ENCODE assay signal across 16 cellular contexts in the genomic region with DNA sequence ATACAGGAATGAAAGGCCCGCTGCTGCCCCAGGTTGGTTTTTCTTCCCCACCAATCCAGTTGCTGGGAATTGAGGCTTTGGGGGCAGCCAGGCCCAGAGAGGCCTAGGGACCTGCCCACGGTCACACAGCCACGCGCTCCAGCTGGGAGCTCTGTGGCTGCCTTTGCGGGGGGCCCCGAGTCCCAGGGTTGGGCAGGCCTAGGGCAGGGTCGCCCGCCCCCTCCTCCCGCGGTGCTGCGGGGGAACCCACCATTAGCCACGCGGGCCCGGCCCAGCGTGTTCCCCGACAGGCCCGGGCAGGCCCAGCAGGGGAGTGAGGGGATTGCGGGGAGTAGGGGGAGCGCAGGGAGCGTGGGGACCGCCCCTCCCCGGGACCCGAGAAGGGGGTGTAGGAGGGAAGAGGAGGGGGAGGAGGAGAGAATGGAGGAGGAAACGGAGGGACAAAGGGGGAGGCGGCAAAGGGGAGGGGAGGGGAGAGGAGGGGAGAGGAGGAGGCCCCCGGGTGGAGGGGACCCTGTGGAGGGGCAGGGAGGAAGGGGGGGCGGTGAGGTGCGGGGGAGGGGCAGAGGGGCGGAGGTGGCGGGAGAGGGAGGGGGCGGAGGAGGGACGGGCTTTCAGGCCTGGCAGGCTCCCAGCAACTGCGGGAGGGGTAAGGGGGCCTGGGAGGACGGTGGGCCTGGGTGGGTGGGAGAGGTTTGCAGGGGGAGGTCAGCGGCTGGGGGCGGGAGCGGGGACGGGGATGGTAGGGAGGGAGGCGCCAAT. TPM values are rescaled to one million over a fixed set of nuclear protein-coding genes. Genes with fewer than 3 reads are reported as not detected.
DNase-seq lines count a peak whose midpoint lies in the region; ATAC-seq lines count a peak whose summit lies in the region.
"Had no signal": no experiment of that assay in that cellular context is flagged by ENCODE, and none has a peak within 500 bp of the region (broad histone marks: within the 10 kb centered on the region; RNA-seq: fewer than 3 reads in every experiment).

No MANE protein-coding gene starts in this region.

- intact Hi-C loops in activated naive CD4-positive, alpha-beta T cell treated with anti-CD3 and anti-CD28 coated beads for 36 hours (cut with micrococcal nuclease), result no loop called here
- intact Hi-C loops in aorta (cut with DNase I), result no loop called here

- peak overlapping the region; percentile 75 to 88 for H3K18ac ChIP-seq in mesenchymal stem cell (ENCODE audit: low read depth in 1 of 2, low read length in 2 of 2)

- H3K9me3 ChIP-seq in T-helper 17 cell (ENCODE audit: control insufficient read depth, low read length, poor library complexity, severe bottlenecking), result no peaks in the 10 kb centered on the region
- no peaks in the 10 kb centered on the region for H3K9me3 ChIP-seq in mesenchymal stem cell (ENCODE audit: control insufficient read depth, low read length)
- H3K9me3 ChIP-seq in thymus (ENCODE audit: control insufficient read depth), result no peaks in the 10 kb centered on the region
- H3K9me3 ChIP-seq in aorta (ENCODE audit: control insufficient read depth, low read length), result no peaks in the 10 kb centered on the region
- H3K9me3 ChIP-seq: A549, thoracic aorta had no signal

- H2AFZ ChIP-seq in mesenchymal stem cell (ENCODE audit: low read depth, low read length), result no peak overlapping the region

- H4K8ac ChIP-seq in mesenchymal stem cell (ENCODE audit: low read length), result peak overlapping the region; percentile 97

- peak overlapping the region; percentile 38 for H3K4me3 Mint-ChIP-seq in activated naive CD4-positive, alpha-beta T cell treated with anti-CD3 and anti-CD28 coated beads for 36 hours
- peak overlapping the region; percentile 7 for H3K4me3 Mint-ChIP-seq in T-helper 17 cell

- no peak overlapping the region for H2AK5ac ChIP-seq in mesenchymal stem cell (ENCODE audit: low read length, severe bottlenecking)

- H2BK120ac ChIP-seq in mesenchymal stem cell (ENCODE audit: low read depth, low read length), result peak overlapping the region; percentile 64

- no peak for DNase-seq in activated naive CD4-positive, alpha-beta T cell treated with anti-CD3 and anti-CD28 coated beads for 36 hours
- DNase-seq in activated naive CD4-positive, alpha-beta T cell treated with Interleukin-2 at 50 U/mL for 16 hours, result no peak
- no peak for DNase-seq in T-helper 17 cell
- no peak for DNase-seq in mesenchymal stem cell
- DNase-seq in aorta, result no peak
- DNase-seq in LoVo (ENCODE audit: low spot score), result no peak
- DNase-seq: activated T-cell treated with anti-CD3 and anti-CD28 coated beads, Interleukin-2, amount 50 U/mL, for 1 hour; brain microvascular endothelial cell; hypothalamus; MV-4-11; SIG-M5 had no signal

- peak overlapping the region in 1 of 2 experiments; percentile 36 for H3K14ac ChIP-seq in mesenchymal stem cell (ENCODE audit: low read length in 2 of 2)

- no peak overlapping the region for H3K4me3 ChIP-seq in mesenchymal stem cell (ENCODE audit: insufficient read depth in 1 of 2, low read depth in 1 of 2, low read length in 2 of 2)
- H3K4me3 ChIP-seq in thymus (ENCODE audit: low read length), result peak overlapping the region; percentile 24
- H3K4me3 ChIP-seq in aorta (ENCODE audit: low read length in 2 of 2), result no peak overlapping the region
- H3K4me3 ChIP-seq: A549, thoracic aorta had no signal

- H3K27me3 Mint-ChIP-seq in activated naive CD4-positive, alpha-beta T cell treated with anti-CD3 and anti-CD28 coated beads for 36 hours (ENCODE audit: low read depth), result no peaks in the 10 kb centered on the region
- H3K27me3 Mint-ChIP-seq in T-helper 17 cell, result no peaks in the 10 kb centered on the region

- ATAC-seq in T-helper 17 cell, result no peak
- ATAC-seq in aorta (ENCODE audit: low FRiP score), result no peak
- ATAC-seq in HG02885 (IDR thresholded peaks at IDR 0.05; ENCODE audit: poor library complexity, unreplicated experiment), result no peak
- ATAC-seq: A549 had no signal

- H3K27ac Mint-ChIP-seq in activated naive CD4-positive, alpha-beta T cell treated with anti-CD3 and anti-CD28 coated beads for 36 hours, result no peak overlapping the region
- H3K27ac Mint-ChIP-seq in T-helper 17 cell, result no peak overlapping the region

- no peaks in the 10 kb centered on the region for H3K79me1 ChIP-seq in mesenchymal stem cell (replicated peaks; ENCODE audit: low read length, poor library complexity, severe bottlenecking)

- H3K4me1 ChIP-seq in mesenchymal stem cell (ENCODE audit: control insufficient read depth, insufficient read depth, low read depth, low read length) (peaks cover 16% of the 10 kb centered on the region), thymus (ENCODE audit: control insufficient read depth, insufficient read depth, low read length) (peaks cover 11% of the 10 kb centered on the region), aorta (ENCODE audit: control insufficient read depth in 1 of 2, insufficient read depth in 2 of 2, low read length in 2 of 2) (no peaks in the 10 kb centered on the region)

- no peaks in the 10 kb centered on the region for H3K9me3 Mint-ChIP-seq in activated naive CD4-positive, alpha-beta T cell treated with anti-CD3 and anti-CD28 coated beads for 36 hours

- peak overlapping the region; percentile 49 to 91 for H3K4ac ChIP-seq in mesenchymal stem cell (ENCODE audit: low read depth in 1 of 2, low read length in 2 of 2)

- no peak overlapping the region for H3K4me2 ChIP-seq in mesenchymal stem cell (ENCODE audit: low read length, poor library complexity, severe bottlenecking)
- H3K4me2 ChIP-seq: A549 had no signal

- no peak overlapping the region for H3K23ac ChIP-seq in mesenchymal stem cell (ENCODE audit: low read length in 2 of 2)

- H3K27ac ChIP-seq in mesenchymal stem cell (ENCODE audit: low read length, poor library complexity, severe bottlenecking) (no peak overlapping the region), thymus (ENCODE audit: low read depth) (peak overlapping the region; percentile 42), aorta (ENCODE audit: low read depth in 1 of 2, low read length in 2 of 2) (no peak overlapping the region)
- H3K27ac ChIP-seq: brain microvascular endothelial cell, thoracic aorta, VCaP had no signal

- CTCF ChIA-PET in activated naive CD4-positive, alpha-beta T cell treated with anti-CD3 and anti-CD28 coated beads for 36 hours (lab: Charles Lee), result no interaction called here

- no peak overlapping the region for H3K9ac ChIP-seq in mesenchymal stem cell (ENCODE audit: low read length)

- H2BK12ac ChIP-seq in mesenchymal stem cell (ENCODE audit: low read length in 2 of 2), result peak overlapping the region in 1 of 2 experiments; percentile 80

- no peaks in the 10 kb centered on the region for H3K36me3 Mint-ChIP-seq in activated naive CD4-positive, alpha-beta T cell treated with anti-CD3 and anti-CD28 coated beads for 36 hours (ENCODE audit: low read depth)
- H3K36me3 Mint-ChIP-seq in T-helper 17 cell (ENCODE audit: low read depth), result no peaks in the 10 kb centered on the region

- H2BK5ac ChIP-seq in mesenchymal stem cell (ENCODE audit: low read depth, low read length, poor library complexity, severe bottlenecking), result no peak overlapping the region

- peak overlapping the region; percentile 35 for H2BK15ac ChIP-seq in mesenchymal stem cell (ENCODE audit: low read depth, poor library complexity, severe bottlenecking)

- WGBS in mesenchymal stem cell, result 25% methylated on average over 37 of the region's 39 CpGs
- WGBS in thymus, result 12% methylated on average over 39 of the region's 39 CpGs
- 22 to 31% methylated on average over 23 to 38 of the region's 39 CpGs for WGBS in aorta, 2 donors

- peak overlapping the region; percentile 57 for H4K91ac ChIP-seq in mesenchymal stem cell (ENCODE audit: low read length)

- H3K36me3 ChIP-seq in mesenchymal stem cell (ENCODE audit: control insufficient read depth in 1 of 2, insufficient read depth in 2 of 2, low read depth in 1 of 2, low read length in 2 of 2), result no peaks in the 10 kb centered on the region
- no peaks in the 10 kb centered on the region for H3K36me3 ChIP-seq in thymus (ENCODE audit: control insufficient read depth, insufficient read depth)
- H3K36me3 ChIP-seq in aorta (ENCODE audit: control insufficient read depth in 1 of 2, insufficient read depth in 2 of 2, low read length in 1 of 2), result no peaks in the 10 kb centered on the region
- H3K36me3 ChIP-seq: brain microvascular endothelial cell, thoracic aorta had no signal

- H3K27me3 ChIP-seq in mesenchymal stem cell (ENCODE audit: control insufficient read depth in 1 of 2, insufficient read depth in 1 of 2, low read length in 2 of 2) (peaks cover 0 to 5% of the 10 kb centered on the region in 2 experiments), thymus (ENCODE audit: control insufficient read depth, insufficient read depth) (no peaks in the 10 kb centered on the region), aorta (ENCODE audit: control insufficient read depth in 1 of 2, insufficient read depth in 2 of 2, low read length in 1 of 2) (no peaks in the 10 kb centered on the region)
- H3K27me3 ChIP-seq: brain microvascular endothelial cell had no signal

- H3K4me1 Mint-ChIP-seq in activated naive CD4-positive, alpha-beta T cell treated with anti-CD3 and anti-CD28 coated beads for 36 hours (ENCODE audit: low read depth), result peaks cover 15% of the 10 kb centered on the region
- H3K4me1 Mint-ChIP-seq in T-helper 17 cell, result peaks cover 20% of the 10 kb centered on the region

RNA-seq across cellular contexts. Expression of a gene that starts 12.9 kb away (rescaled TPM):
- 1 to 10 TPM; 6.5 to 7.2 TPM for total RNA-seq in activated naive CD4-positive, alpha-beta T cell treated with anti-CD3 and anti-CD28 coated beads for 36 hours
- total RNA-seq in T-helper 17 cell, result 10 to 100 TPM in 1 of 2 donors, 1 to 10 TPM in 1; 9.5 to 13.1 TPM
- 9.5 TPM for polyA plus RNA-seq in mesenchymal stem cell (2013, experiment 1 of 2)
- 8.7 TPM for polyA plus RNA-seq in mesenchymal stem cell (2013, experiment 2 of 2)
- polyA plus RNA-seq in thymus, result 16.8 TPM
- 10 to 100 TPM; 32.9 to 54.8 TPM for total RNA-seq in aorta
- polyA plus RNA-seq in aorta, result 100 to 1,000 TPM in 1 of 2 donors, 10 to 100 TPM in 1; 32.7 to 127 TPM

RNA-seq across cellular contexts. Expression of a gene that starts 20.4 kb away (rescaled TPM):
- 100 to 1,000 TPM; 326 to 354 TPM for total RNA-seq in activated naive CD4-positive, alpha-beta T cell treated with anti-CD3 and anti-CD28 coated beads for 36 hours
- 100 to 1,000 TPM; 869 to 906 TPM for total RNA-seq in T-helper 17 cell
- 329 TPM for polyA plus RNA-seq in mesenchymal stem cell (2013, experiment 1 of 2)
- 321 TPM for polyA plus RNA-seq in mesenchymal stem cell (2013, experiment 2 of 2)
- 540 TPM for polyA plus RNA-seq in thymus
- 100 to 1,000 TPM; 305 to 374 TPM for total RNA-seq in aorta
- 100 to 1,000 TPM; 598 to 642 TPM for polyA plus RNA-seq in aorta

RNA-seq across cellular contexts. Expression of a gene that starts 52.2 kb away (rescaled TPM):
- total RNA-seq in activated naive CD4-positive, alpha-beta T cell treated with anti-CD3 and anti-CD28 coated beads for 36 hours, result 10 to 100 TPM; 10.9 to 11.2 TPM
- total RNA-seq in T-helper 17 cell, result 1 to 10 TPM in 1 of 2 donors, under 1 TPM in 1; 0.85 to 1.6 TPM
- 49.8 TPM for polyA plus RNA-seq in mesenchymal stem cell (2013, experiment 1 of 2)
- 49.0 TPM for polyA plus RNA-seq in mesenchymal stem cell (2013, experiment 2 of 2)
- polyA plus RNA-seq in thymus, result 18.4 TPM
- total RNA-seq in aorta, result 10 to 100 TPM; 57.1 to 65.6 TPM
- 10 to 100 TPM; 43.2 to 44.2 TPM for polyA plus RNA-seq in aorta

Comparison
In these comparisons a context has a peak if more than half of its experiments do, and no peak if none do; other contexts are left out.
1. RNA of a gene that starts 52.2 kb away (total RNA-seq): 57.1 to 65.6 TPM in aorta; 10.9 to 11.2 TPM in activated naive CD4-positive, alpha-beta T cell treated with anti-CD3 and anti-CD28 coated beads for 36 hours and 0.85 to 1.6 TPM in T-helper 17 cell; every median in the first group is over 4 times any median in the second.